Comparison of ENCODE assay signal across 1 cellular context in genomic region chr6:124990988-124991387, GRCh38.
TF ChIP-seq lines count a peak whose summit lies in the region.

No MANE protein-coding gene starts in this region.

TF ChIP-seq in K562, 482 proteins besides CTCF, POLR2A, EP300 and RAD21 (continued from another document):
- TF ChIP-seq ZNF592 (IDR thresholded peaks at IDR 0.05) (peak; percentile 75), TEAD1 (CRISPR knock-in tag; IDR thresholded peaks at IDR 0.05) (no peak), POLR3G (IDR thresholded peaks at IDR 0.05; ENCODE audit: extremely low read depth, insufficient read length, insufficient replicate concordance) (no peak), ZFPM2 (CRISPR knock-in tag; IDR thresholded peaks at IDR 0.05) (no peak), ZNF707 (CRISPR knock-in tag; conservative IDR thresholded peaks at IDR 0.05) (no peak), POLR2G (IDR thresholded peaks at IDR 0.05; ENCODE audit: low read depth, low read length) (no peak), PTTG1 (tag; IDR thresholded peaks at IDR 0.05; ENCODE audit: low read depth) (0 out of 2 replicates have a peak, but pooled peaks have one; percentile 39), MEF2D (tag; conservative IDR thresholded peaks at IDR 0.05; ENCODE audit: low read depth) (peak; percentile 54; the same call in 1 of the 2 replicates), ATF7 (IDR thresholded peaks at IDR 0.05) (no peak), TRIM24 (IDR thresholded peaks at IDR 0.05) (no peak), HNRNPL (IDR thresholded peaks at IDR 0.05; ENCODE audit: low read depth, low read length) (no peak), E2F6 (IDR thresholded peaks at IDR 0.05; ENCODE audit: borderline replicate concordance in 1 of 2, extremely low read depth in 1 of 2, insufficient read depth in 1 of 2, insufficient read length in 1 of 2, low read depth in 1 of 2, low read length in 1 of 2, poor library complexity in 1 of 2, severe bottlenecking in 1 of 2) (no peak), SRF (CRISPR knock-in tag; IDR thresholded peaks at IDR 0.05) (no peak), NCOA1 (IDR thresholded peaks at IDR 0.05; ENCODE audit: low read depth) (no peak), MTF1 (CRISPR knock-in tag; IDR thresholded peaks at IDR 0.05; ENCODE audit: borderline replicate concordance) (no peak), SIN3A (IDR thresholded peaks at IDR 0.05; ENCODE audit: borderline replicate concordance in 2 of 2, control insufficient read depth in 1 of 2, low read depth in 2 of 2, low read length in 2 of 2) (no peak), ZNF583 (CRISPR knock-in tag; IDR thresholded peaks at IDR 0.05) (no peak), DMBX1 (CRISPR knock-in tag; IDR thresholded peaks at IDR 0.05; ENCODE audit: borderline replicate concordance) (peak; percentile 74), SREBF1 (IDR thresholded peaks at IDR 0.05; ENCODE audit: borderline replicate concordance, low read depth, low read length) (no peak), POLR2B (IDR thresholded peaks at IDR 0.05; ENCODE audit: low read depth, partially characterized antibody) (no peak), ARID3A (IDR thresholded peaks at IDR 0.05; ENCODE audit: borderline replicate concordance, low read depth, low read length) (no peak), KDM5B (IDR thresholded peaks at IDR 0.05; ENCODE audit: insufficient replicate concordance, low read depth, low read length) (no peak), BDP1 (IDR thresholded peaks at IDR 0.05; ENCODE audit: insufficient read depth, insufficient read length) (no peak), HDAC2 (IDR thresholded peaks at IDR 0.05) (no peak), THRA (IDR thresholded peaks at IDR 0.05) (no peak), TOE1 (IDR thresholded peaks at IDR 0.05; ENCODE audit: borderline replicate concordance) (no peak), TOE1 (CRISPR knock-in tag; IDR thresholded peaks at IDR 0.05; ENCODE audit: borderline replicate concordance, low read depth) (no peak), EP400 (IDR thresholded peaks at IDR 0.05) (no peak), ZNF740 (CRISPR knock-in tag; IDR thresholded peaks at IDR 0.05) (no peak), ZNF740 (tag; IDR thresholded peaks at IDR 0.05) (no peak), MYC (IDR thresholded peaks at IDR 0.05; ENCODE audit: low read depth, low read length) (no peak), MYC (CRISPR knock-in tag; IDR thresholded peaks at IDR 0.05; ENCODE audit: borderline replicate concordance, low read depth) (no peak), FOXK1 (CRISPR knock-in tag; IDR thresholded peaks at IDR 0.05; ENCODE audit: borderline replicate concordance) (no peak), ZNF785 (CRISPR knock-in tag; IDR thresholded peaks at IDR 0.05) (no peak), NFIC (IDR thresholded peaks at IDR 0.05) (no peak)
- TF ChIP-seq, protein P1, sequence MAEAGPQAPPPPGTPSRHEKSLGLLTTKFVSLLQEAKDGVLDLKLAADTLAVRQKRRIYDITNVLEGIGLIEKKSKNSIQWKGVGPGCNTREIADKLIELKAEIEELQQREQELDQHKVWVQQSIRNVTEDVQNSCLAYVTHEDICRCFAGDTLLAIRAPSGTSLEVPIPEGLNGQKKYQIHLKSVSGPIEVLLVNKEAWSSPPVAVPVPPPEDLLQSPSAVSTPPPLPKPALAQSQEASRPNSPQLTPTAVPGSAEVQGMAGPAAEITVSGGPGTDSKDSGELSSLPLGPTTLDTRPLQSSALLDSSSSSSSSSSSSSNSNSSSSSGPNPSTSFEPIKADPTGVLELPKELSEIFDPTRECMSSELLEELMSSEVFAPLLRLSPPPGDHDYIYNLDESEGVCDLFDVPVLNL (CRISPR knock-in tag; IDR thresholded peaks at IDR 0.05; ENCODE audit: low read depth) = no peak
- TF ChIP-seq, protein P2, sequence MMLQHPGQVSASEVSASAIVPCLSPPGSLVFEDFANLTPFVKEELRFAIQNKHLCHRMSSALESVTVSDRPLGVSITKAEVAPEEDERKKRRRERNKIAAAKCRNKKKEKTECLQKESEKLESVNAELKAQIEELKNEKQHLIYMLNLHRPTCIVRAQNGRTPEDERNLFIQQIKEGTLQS (IDR thresholded peaks at IDR 0.05) = no peak
- TF ChIP-seq, protein P2 (CRISPR knock-in tag; conservative IDR thresholded peaks at IDR 0.05) = no peak
- TF ChIP-seq, protein P3, sequence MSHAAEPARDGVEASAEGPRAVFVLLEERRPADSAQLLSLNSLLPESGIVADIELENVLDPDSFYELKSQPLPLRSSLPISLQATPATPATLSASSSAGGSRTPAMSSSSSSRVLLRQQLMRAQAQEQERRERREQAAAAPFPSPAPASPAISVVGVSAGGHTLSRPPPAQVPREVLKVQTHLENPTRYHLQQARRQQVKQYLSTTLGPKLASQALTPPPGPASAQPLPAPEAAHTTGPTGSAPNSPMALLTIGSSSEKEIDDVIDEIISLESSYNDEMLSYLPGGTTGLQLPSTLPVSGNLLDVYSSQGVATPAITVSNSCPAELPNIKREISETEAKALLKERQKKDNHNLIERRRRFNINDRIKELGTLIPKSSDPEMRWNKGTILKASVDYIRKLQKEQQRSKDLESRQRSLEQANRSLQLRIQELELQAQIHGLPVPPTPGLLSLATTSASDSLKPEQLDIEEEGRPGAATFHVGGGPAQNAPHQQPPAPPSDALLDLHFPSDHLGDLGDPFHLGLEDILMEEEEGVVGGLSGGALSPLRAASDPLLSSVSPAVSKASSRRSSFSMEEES (CRISPR knock-in tag; IDR thresholded peaks at IDR 0.05) = peak; percentile 32
